ENCODE assay signal across 9 cellular contexts in the genomic region with DNA sequence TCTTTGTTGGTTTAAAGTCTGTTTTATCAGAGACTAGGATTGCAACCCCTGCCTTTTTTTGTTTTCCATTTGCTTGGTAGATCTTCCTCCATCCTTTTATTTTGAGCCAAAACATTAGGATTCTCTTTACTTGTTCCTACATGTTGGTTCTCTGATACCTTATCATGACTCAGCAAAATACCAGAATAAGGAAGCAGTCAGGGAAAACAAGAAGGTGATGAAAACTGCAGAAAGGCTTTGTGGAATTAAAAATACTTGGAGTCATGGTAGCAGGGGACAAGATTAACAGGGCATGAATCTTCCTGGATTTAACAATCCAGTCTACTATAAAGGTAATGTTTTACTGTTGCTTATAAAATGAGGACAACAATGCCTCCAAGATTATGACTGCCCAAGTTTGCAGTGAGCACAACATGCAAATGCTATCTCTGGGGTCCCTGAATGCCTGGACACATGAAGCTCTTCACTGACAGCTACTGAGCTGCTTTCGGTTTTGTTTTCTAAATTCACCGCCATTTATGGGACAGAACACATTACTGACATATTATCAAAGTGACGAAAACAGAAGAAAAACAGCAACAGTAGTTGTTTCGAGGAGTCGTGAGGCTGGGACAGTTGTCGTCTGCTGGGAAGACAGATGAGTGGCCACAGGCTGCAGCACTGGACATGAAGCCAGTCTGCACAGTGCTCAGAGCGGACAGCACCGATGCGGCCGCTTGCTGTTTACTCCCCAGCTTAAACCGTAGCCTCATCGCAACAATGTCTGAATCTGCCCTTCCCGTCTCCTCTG.
DNase-seq lines count a peak whose midpoint lies in the region; ATAC-seq and TF ChIP-seq lines count a peak whose summit lies in the region.
"Had no signal": no experiment of that assay in that cellular context is flagged by ENCODE, and none has a peak within 500 bp of the region (broad histone marks: within the 10 kb centered on the region; RNA-seq: fewer than 3 reads in every experiment).

No MANE protein-coding gene starts in this region.

- no peak overlapping the region for H2BK5ac ChIP-seq in mesendoderm (ENCODE audit: low read length)

- H3K4me1 ChIP-seq in cardiac muscle cell (ENCODE audit: low read depth) (no peaks in the 10 kb centered on the region), duodenal mucosa (ENCODE audit: control insufficient read depth in 1 of 2, insufficient read depth in 2 of 2, low read length in 2 of 2) (no peaks in the 10 kb centered on the region), mesendoderm (ENCODE audit: control insufficient read depth, low read depth, low read length) (no peaks in the 10 kb centered on the region)

- no peak overlapping the region for H2BK15ac ChIP-seq in mesendoderm (replicated peaks; ENCODE audit: low read depth)

- H3K27me3 ChIP-seq in cardiac muscle cell, result no peaks in the 10 kb centered on the region
- no peaks in the 10 kb centered on the region for H3K27me3 ChIP-seq in duodenal mucosa (ENCODE audit: control insufficient read depth in 1 of 2, insufficient read depth in 2 of 2, low read length in 2 of 2)
- no peaks in the 10 kb centered on the region for H3K27me3 ChIP-seq in mesendoderm (ENCODE audit: insufficient read depth, low read length, poor library complexity)

- no peak overlapping the region for H2AK5ac ChIP-seq in mesendoderm (ENCODE audit: low read length)

- no peak overlapping the region for H3K4me2 ChIP-seq in mesendoderm (ENCODE audit: low read length)

- H4K8ac ChIP-seq in mesendoderm (ENCODE audit: low read depth, low read length), result no peak overlapping the region

- H3K79me1 ChIP-seq in mesendoderm (ENCODE audit: low read length), result no peaks in the 10 kb centered on the region

- no peak overlapping the region for H4K5ac ChIP-seq in mesendoderm (ENCODE audit: low read length)

- H3K27ac ChIP-seq in cardiac muscle cell, result no peak overlapping the region
- H3K27ac ChIP-seq in duodenal mucosa (ENCODE audit: low read depth, low read length), result no peak overlapping the region
- H3K27ac ChIP-seq in mesendoderm (ENCODE audit: low read depth, low read length), result no peak overlapping the region

- H3K9me3 ChIP-seq in cardiac muscle cell (ENCODE audit: low read depth), result no peaks in the 10 kb centered on the region
- no peaks in the 10 kb centered on the region for H3K9me3 ChIP-seq in duodenal mucosa (ENCODE audit: control insufficient read depth in 1 of 2, low read length in 2 of 2)

- intact Hi-C loops in cardiac septum (cut with DNase I), result no loop called here

- no peak overlapping the region for H3K56ac ChIP-seq in mesendoderm (ENCODE audit: low read length)

- no CpG with 5 or more reads among the region's 13 CpGs for WGBS in mesendoderm (ENCODE audit: extremely low coverage, insufficient coverage, low lambda C conversion rate)

- no peak overlapping the region for H3K18ac ChIP-seq in mesendoderm (ENCODE audit: low read length)

- H3K79me2 ChIP-seq in mesendoderm (ENCODE audit: control insufficient read depth, insufficient read depth, low read length), result no peaks in the 10 kb centered on the region

- no peak overlapping the region for H2BK120ac ChIP-seq in mesendoderm (ENCODE audit: low read depth, low read length)

- no peak for TF ChIP-seq CTCF in cardiac muscle cell (IDR thresholded peaks at IDR 0.05; ENCODE audit: low read depth, low read length)

- H3K4me3 ChIP-seq in cardiac muscle cell (no peak overlapping the region), duodenal mucosa (ENCODE audit: low read depth in 1 of 2, low read length in 2 of 2) (peak overlapping the region; percentile 6 to 52), mesendoderm (ENCODE audit: low read length) (no peak overlapping the region)

- ATAC-seq in HG03521 (IDR thresholded peaks at IDR 0.05; ENCODE audit: unreplicated experiment) (no peak), HG03097 (IDR thresholded peaks at IDR 0.05; ENCODE audit: low FRiP score, unreplicated experiment) (no peak)

- H3K9ac ChIP-seq in duodenal mucosa (ENCODE audit: low read depth in 1 of 2, low read length in 2 of 2) (no peak overlapping the region), mesendoderm (ENCODE audit: low read length) (no peak overlapping the region)

- no peaks in the 10 kb centered on the region for H3K36me3 ChIP-seq in cardiac muscle cell
- H3K36me3 ChIP-seq in duodenal mucosa (ENCODE audit: control insufficient read depth in 1 of 2, insufficient read depth in 2 of 2, low read length in 2 of 2), result no peaks in the 10 kb centered on the region
- H3K36me3 ChIP-seq in mesendoderm (ENCODE audit: control insufficient read depth, insufficient read depth, low read length), result no peaks in the 10 kb centered on the region

- peak overlapping the region; percentile 67 for H3K23ac ChIP-seq in mesendoderm (ENCODE audit: low read length)

- no peak overlapping the region for H3K4ac ChIP-seq in mesendoderm (ENCODE audit: low read depth, low read length)

- DNase-seq in cardiac muscle cell (ENCODE audit: low read depth in 1 of 2, low spot score in 1 of 2) (peak; percentile 8 to 53), cardiac septum (ENCODE audit: low spot score) (no peak), mesendoderm (peak; percentile 22), NCI-H345 treated with DMSO at 0.1 percent for 48 hours (lab: John Stamatoyannopoulos, UW; ENCODE audit: unreplicated experiment) (no peak)
- DNase-seq in central memory CD4-positive, alpha-beta T cell, result no peak
- DNase-seq: NCI-H2029 treated with DMSO at 0.1 percent for 48 hours had no signal

Comparison
In these comparisons a context has a peak if more than half of its experiments do, and no peak if none do; other contexts are left out.
1. DNase-seq: peak in cardiac muscle cell (2 of 2) and mesendoderm (single experiment); none in cardiac septum (single experiment), central memory CD4-positive, alpha-beta T cell (single experiment) and NCI-H345 treated with DMSO at 0.1 percent for 48 hours (single experiment).
2. H3K4me3 ChIP-seq: peak in duodenal mucosa (2 of 2); none in cardiac muscle cell (single experiment) and mesendoderm (single experiment).